Comparison of ENCODE assay signal across 8 cellular contexts in genomic region chr7:118195837-118196474, GRCh38. TPM values are rescaled to one million over a fixed set of nuclear protein-coding genes. Genes with fewer than 3 reads are reported as not detected.
DNase-seq lines count a peak whose midpoint lies in the region; ATAC-seq and TF ChIP-seq lines count a peak whose summit lies in the region.

No MANE protein-coding gene starts in this region.

- H3K36me3 ChIP-seq in CD8-positive, alpha-beta memory T cell (ENCODE audit: insufficient read depth, low read length): no peaks in the 10 kb centered on the region
- H3K36me3 ChIP-seq in upper lobe of left lung: peaks cover 4 to 29% (median 5%) of the 10 kb centered on the region in 4 donors

- no peak for TF ChIP-seq POLR2A in erythroblast (IDR thresholded peaks at IDR 0.05; ENCODE audit: low read length)
- no peak for TF ChIP-seq POLR2A in upper lobe of left lung (IDR thresholded peaks at IDR 0.05)

- H3K27me3 Mint-ChIP-seq in CD8-positive, alpha-beta memory T cell: no peaks in the 10 kb centered on the region
- no peaks in the 10 kb centered on the region for H3K27me3 Mint-ChIP-seq in activated CD4-positive, alpha-beta T cell treated with anti-CD3 and anti-CD28 coated beads for 36 hours
- no peaks in the 10 kb centered on the region for H3K27me3 Mint-ChIP-seq in naive thymus-derived CD8-positive, alpha-beta T cell

- DNase-seq in CD8-positive, alpha-beta memory T cell: peak; percentile 27 to 59 (median 40)
- DNase-seq in NCI-H2171 treated with DMSO at 0.1 percent for 48 hours (lab: John Stamatoyannopoulos, UW) (peak; percentile 66), erythroblast (lab: John Stamatoyannopoulos, UW) (peak; percentile 67 to 82), upper lobe of left lung (peak in 1 of 2 donors; percentile 46)
- DNase-seq in activated CD4-positive, alpha-beta T cell treated with anti-CD3 and anti-CD28 coated beads for 36 hours: peak; percentile 70
- peak; percentile 14 to 75 (median 48) for DNase-seq in naive thymus-derived CD8-positive, alpha-beta T cell

- intact Hi-C loops in activated CD4-positive, alpha-beta T cell treated with anti-CD3 and anti-CD28 coated beads for 36 hours (cut with DNase I, micrococcal nuclease): loop anchor here in 1 of 2 experiments (1.0 kb wide), 1 partner anchor 446 kb away; no protein-coding TSS in a partner anchor

- peak; percentile 91 for ATAC-seq in GM18909 (IDR thresholded peaks at IDR 0.05; ENCODE audit: poor library complexity, unreplicated experiment)
- peak; percentile 88 for ATAC-seq in HG03108 (IDR thresholded peaks at IDR 0.05; ENCODE audit: unreplicated experiment)
- peak; percentile 79 for ATAC-seq in activated CD4-positive, alpha-beta T cell treated with anti-CD3 and anti-CD28 coated beads for 36 hours
- peak; percentile 85 to 88 for ATAC-seq in naive thymus-derived CD8-positive, alpha-beta T cell
- ATAC-seq in upper lobe of left lung (ENCODE audit: low FRiP score in 2 of 2): peak in 1 of 2 donors; percentile 78

- no peak for TF ChIP-seq EP300 in upper lobe of left lung (IDR thresholded peaks at IDR 0.05)

- no peaks in the 10 kb centered on the region for H3K4me1 ChIP-seq in CD8-positive, alpha-beta memory T cell (ENCODE audit: insufficient read depth, low read length)
- H3K4me1 ChIP-seq in upper lobe of left lung: no peaks in the 10 kb centered on the region

- H3K4me3 ChIP-seq in CD8-positive, alpha-beta memory T cell (ENCODE audit: low read length): no peak overlapping the region
- no peak overlapping the region for H3K4me3 ChIP-seq in upper lobe of left lung

- peaks cover 3 to 5% (median 4%) of the 10 kb centered on the region in 3 donors for H3K4me1 Mint-ChIP-seq in CD8-positive, alpha-beta memory T cell
- H3K4me1 Mint-ChIP-seq in activated CD4-positive, alpha-beta T cell treated with anti-CD3 and anti-CD28 coated beads for 36 hours: no peaks in the 10 kb centered on the region
- peaks cover 4 to 7% (median 5%) of the 10 kb centered on the region in 4 donors for H3K4me1 Mint-ChIP-seq in naive thymus-derived CD8-positive, alpha-beta T cell

- no peaks in the 10 kb centered on the region for H3K9me3 ChIP-seq in CD8-positive, alpha-beta memory T cell (ENCODE audit: low read length)
- H3K9me3 ChIP-seq in upper lobe of left lung: no peaks in the 10 kb centered on the region

- CTCF ChIA-PET in CD8-positive, alpha-beta memory T cell (lab: Charles Lee): interaction anchor here (0.9 to 1.5 kb wide), 3 partner anchors 11 to 27 kb away, joined by 3 to 4 read pairs (median 3); no protein-coding TSS in a partner anchor
- CTCF ChIA-PET in activated CD4-positive, alpha-beta T cell treated with anti-CD3 and anti-CD28 coated beads for 36 hours (lab: Charles Lee): interaction anchor here (0.7 to 1.7 kb wide), 7 partner anchors 11 to 42 kb away, joined by 3 to 4 read pairs (median 4); no protein-coding TSS in a partner anchor

- H3K27me3 ChIP-seq in CD8-positive, alpha-beta memory T cell (ENCODE audit: insufficient read depth, low read length, poor library complexity, severe bottlenecking): no peaks in the 10 kb centered on the region
- no peaks in the 10 kb centered on the region for H3K27me3 ChIP-seq in upper lobe of left lung

- H3K36me3 Mint-ChIP-seq in CD8-positive, alpha-beta memory T cell: peaks cover 0 to 24% (median 2%) of the 10 kb centered on the region in 3 donors
- peaks cover 10% of the 10 kb centered on the region for H3K36me3 Mint-ChIP-seq in activated CD4-positive, alpha-beta T cell treated with anti-CD3 and anti-CD28 coated beads for 36 hours (ENCODE audit: low read depth)
- peaks cover 0 to 25% (median 3%) of the 10 kb centered on the region in 3 donors for H3K36me3 Mint-ChIP-seq in naive thymus-derived CD8-positive, alpha-beta T cell

- peak; percentile 35 to 70 (median 59) for TF ChIP-seq CTCF in upper lobe of left lung (IDR thresholded peaks at IDR 0.05)

- H3K9me3 Mint-ChIP-seq in CD8-positive, alpha-beta memory T cell: no peaks in the 10 kb centered on the region
- H3K9me3 Mint-ChIP-seq in activated CD4-positive, alpha-beta T cell treated with anti-CD3 and anti-CD28 coated beads for 36 hours (ENCODE audit: low read depth): no peaks in the 10 kb centered on the region
- H3K9me3 Mint-ChIP-seq in naive thymus-derived CD8-positive, alpha-beta T cell: no peaks in the 10 kb centered on the region

- WGBS in upper lobe of left lung, 2 donors: 48 to 50% methylated on average over 6 of the region's 6 CpGs

- POLR2A ChIA-PET in CD8-positive, alpha-beta memory T cell (lab: Charles Lee): no interaction called here
- POLR2A ChIA-PET in activated CD4-positive, alpha-beta T cell treated with anti-CD3 and anti-CD28 coated beads for 36 hours (lab: Charles Lee): no interaction called here
- POLR2A ChIA-PET in naive thymus-derived CD8-positive, alpha-beta T cell (lab: Charles Lee): no interaction called here

- no peak overlapping the region for H3K27ac ChIP-seq in CD8-positive, alpha-beta memory T cell (ENCODE audit: low read depth, low read length)
- no peak overlapping the region for H3K27ac ChIP-seq in upper lobe of left lung

- H3K4me3 Mint-ChIP-seq in CD8-positive, alpha-beta memory T cell: no peak overlapping the region
- no peak overlapping the region for H3K4me3 Mint-ChIP-seq in activated CD4-positive, alpha-beta T cell treated with anti-CD3 and anti-CD28 coated beads for 36 hours
- no peak overlapping the region for H3K4me3 Mint-ChIP-seq in naive thymus-derived CD8-positive, alpha-beta T cell

- H3K27ac Mint-ChIP-seq in CD8-positive, alpha-beta memory T cell: peak overlapping the region in 2 of 8 donors; percentile 9 to 50
- no peak overlapping the region for H3K27ac Mint-ChIP-seq in activated CD4-positive, alpha-beta T cell treated with anti-CD3 and anti-CD28 coated beads for 36 hours
- H3K27ac Mint-ChIP-seq in naive thymus-derived CD8-positive, alpha-beta T cell: peak overlapping the region in 4 of 10 donors; percentile 1 to 57 (median 41)

RNA-seq across cellular contexts. Expression of gene LSM8, which starts 12.0 kb away (rescaled TPM):
- total RNA-seq in CD8-positive, alpha-beta memory T cell: 10 to 100 TPM; 40.7 to 50.3 TPM
- 46.9 TPM for polyA plus RNA-seq in CD8-positive, alpha-beta memory T cell
- 10 to 100 TPM; 35.0 to 49.9 TPM for total RNA-seq in activated CD4-positive, alpha-beta T cell treated with anti-CD3 and anti-CD28 coated beads for 36 hours
- total RNA-seq in naive thymus-derived CD8-positive, alpha-beta T cell: 10 to 100 TPM; 63.5 to 63.9 TPM
- polyA plus RNA-seq in naive thymus-derived CD8-positive, alpha-beta T cell: 10 to 100 TPM; 41.0 to 47.3 (median 45.3) TPM
- total RNA-seq in upper lobe of left lung: 10 to 100 TPM; 17.1 to 32.1 (median 22.9) TPM

RNA-seq across cellular contexts. Expression of gene ANKRD7, which starts 28.5 kb away (rescaled TPM):
- 1 to 10 TPM in 1 of 2 experiments, under 1 TPM in 1; 0.64 to 1.8 TPM for total RNA-seq in CD8-positive, alpha-beta memory T cell
- not detected for polyA plus RNA-seq in CD8-positive, alpha-beta memory T cell
- total RNA-seq in activated CD4-positive, alpha-beta T cell treated with anti-CD3 and anti-CD28 coated beads for 36 hours: under 1 TPM in 1 of 2 experiments, not detected in 1; 0.34 TPM
- total RNA-seq in naive thymus-derived CD8-positive, alpha-beta T cell: under 1 TPM; 0.60 to 0.63 TPM
- under 1 TPM in 2 of 3 donors, not detected in 1; 0.90 to 0.95 TPM for polyA plus RNA-seq in naive thymus-derived CD8-positive, alpha-beta T cell
- total RNA-seq in upper lobe of left lung: not detected
